Comparison of ENCODE assay signal across 19 cellular contexts in genomic region chr2:144944506-144945230, GRCh38.
DNase-seq lines count a peak whose midpoint lies in the region; ATAC-seq and TF ChIP-seq lines count a peak whose summit lies in the region.
"Had no signal": no experiment of that assay in that cellular context is flagged by ENCODE, and none has a peak within 500 bp of the region (broad histone marks: within the 10 kb centered on the region; RNA-seq: fewer than 3 reads in every experiment).

No MANE protein-coding gene starts in this region.

- peaks cover 4% of the 10 kb centered on the region for H3K9me3 Mint-ChIP-seq in nephron progenitor cell
- H3K9me3 Mint-ChIP-seq: activated naive CD8-positive, alpha-beta T cell treated with anti-CD3 and anti-CD28 coated beads, Interleukin-2, amount 50 U/mL, for 24 hours; activated T-cell treated with anti-CD3 and anti-CD28 coated beads, Interleukin-2, amount 50 U/mL, for 24 hours; CD4-positive, alpha-beta T cell had no signal

- H3K4me1 Mint-ChIP-seq in nephron progenitor cell, result peaks cover 13% of the 10 kb centered on the region
- H3K4me1 Mint-ChIP-seq: activated naive CD8-positive, alpha-beta T cell treated with anti-CD3 and anti-CD28 coated beads, Interleukin-2, amount 50 U/mL, for 24 hours had no signal

- H3K36me3 ChIP-seq in thoracic aorta, result no peaks in the 10 kb centered on the region

- ATAC-seq in thoracic aorta (ENCODE audit: insufficient number of reproducible peaks, low FRiP score, low read depth), result no peak
- no peak for ATAC-seq in GM18858 (IDR thresholded peaks at IDR 0.05; ENCODE audit: unreplicated experiment)
- ATAC-seq: activated naive CD8-positive, alpha-beta T cell treated with anti-CD3 and anti-CD28 coated beads, Interleukin-2, amount 50 U/mL, for 24 hours; GM12878; right cardiac atrium had no signal

- no peaks in the 10 kb centered on the region for H3K36me3 Mint-ChIP-seq in nephron progenitor cell (ENCODE audit: low read depth)
- H3K36me3 Mint-ChIP-seq: mesothelial cell of epicardium had no signal

- DNase-seq in NCI-H345 (lab: John Stamatoyannopoulos, UW) (peak; percentile 10), NCI-H345 treated with DMSO at 0.1 percent for 48 hours (lab: John Stamatoyannopoulos, UW; ENCODE audit: unreplicated experiment) (no peak), NCI-H460 (ENCODE audit: extremely low read depth, low read depth) (peak; percentile 44), choroid plexus epithelial cell (ENCODE audit: low read depth) (peak; percentile 29), thoracic aorta (ENCODE audit: low spot score) (no peak), nephron progenitor cell (no peak), substantia nigra (lab: John Stamatoyannopoulos, UW) (no peak)
- DNase-seq: activated CD4-positive, alpha-beta T cell treated with anti-CD3 and anti-CD28 coated beads, Interleukin-2, amount 50 U/mL, for 48 hours; activated naive CD8-positive, alpha-beta T cell treated with anti-CD3 and anti-CD28 coated beads, Interleukin-2, amount 50 U/mL, for 24 hours; activated T-cell treated with anti-CD3 and anti-CD28 coated beads, Interleukin-2, amount 50 U/mL, for 24 hours; CD4-positive, alpha-beta T cell; cerebellar nuclear complex; NCI-H2107; right cardiac atrium; stimulated activated CD4-positive, alpha-beta T cell treated with anti-CD3 and anti-CD28 coated beads, Interleukin-2, amount 100 ng/mL, for 24 hours; stimulated activated CD8-positive, alpha-beta memory T cell treated with anti-CD3 and anti-CD28 coated beads, Interleukin-4, amount 100 ng/mL, for 48 hours had no signal

- H3K27ac Mint-ChIP-seq in nephron progenitor cell, result no peak overlapping the region
- H3K27ac Mint-ChIP-seq: activated naive CD8-positive, alpha-beta T cell treated with anti-CD3 and anti-CD28 coated beads, Interleukin-2, amount 50 U/mL, for 24 hours; activated T-cell treated with anti-CD3 and anti-CD28 coated beads, Interleukin-2, amount 50 U/mL, for 24 hours; CD4-positive, alpha-beta T cell had no signal

- H3K9me3 ChIP-seq in thoracic aorta, result no peaks in the 10 kb centered on the region

- H3K27ac ChIP-seq in thoracic aorta, result peak overlapping the region in 1 of 2 donors; percentile 20
- no peak overlapping the region for H3K27ac ChIP-seq in substantia nigra (ENCODE audit: low read depth, low read length, poor library complexity, severe bottlenecking)

- H3K4me3 Mint-ChIP-seq in nephron progenitor cell, result no peak overlapping the region
- H3K4me3 Mint-ChIP-seq: activated naive CD8-positive, alpha-beta T cell treated with anti-CD3 and anti-CD28 coated beads, Interleukin-2, amount 50 U/mL, for 24 hours; activated T-cell treated with anti-CD3 and anti-CD28 coated beads, Interleukin-2, amount 50 U/mL, for 24 hours; CD4-positive, alpha-beta T cell; mesothelial cell of epicardium had no signal

- H3K27me3 Mint-ChIP-seq in nephron progenitor cell (ENCODE audit: low read depth, poor library complexity), result peaks cover 9% of the 10 kb centered on the region
- H3K27me3 Mint-ChIP-seq: activated naive CD8-positive, alpha-beta T cell treated with anti-CD3 and anti-CD28 coated beads, Interleukin-2, amount 50 U/mL, for 24 hours; CD4-positive, alpha-beta T cell had no signal

- TF ChIP-seq CTCF in choroid plexus epithelial cell (conservative IDR thresholded peaks at IDR 0.05; ENCODE audit: low read depth, low read length) (no peak), thoracic aorta (IDR thresholded peaks at IDR 0.05) (no peak), nephron progenitor cell (IDR thresholded peaks at IDR 0.05) (no peak)

- H3K4me3 ChIP-seq in choroid plexus epithelial cell (ENCODE audit: low read depth, low read length) (no peak overlapping the region), thoracic aorta (peak overlapping the region; percentile 41)
- H3K4me3 ChIP-seq: GM12878 had no signal

- H3K4me1 ChIP-seq in thoracic aorta (ENCODE audit: control insufficient read depth in 1 of 2, low read depth in 2 of 2), result peaks cover 18 to 42% of the 10 kb centered on the region in 2 donors

- H3K27me3 ChIP-seq in thoracic aorta (replicated peaks; ENCODE audit: insufficient read depth), result no peaks in the 10 kb centered on the region

Comparison
In these comparisons a context has a peak if more than half of its experiments do, and no peak if none do; other contexts are left out.
1. DNase-seq: peak in NCI-H345 (single experiment), NCI-H460 (single experiment) and choroid plexus epithelial cell (single experiment); none in NCI-H345 treated with DMSO at 0.1 percent for 48 hours (single experiment), thoracic aorta (single experiment), nephron progenitor cell (single experiment) and substantia nigra (0 of 49).